In genomic region chr1:167564592-167564991, GRCh38 we compare ENCODE assay signal across 15 cellular contexts. TPM values are rescaled to one million over a fixed set of nuclear protein-coding genes. Genes with fewer than 3 reads are reported as not detected.
DNase-seq lines count a peak whose midpoint lies in the region; ATAC-seq, FAIRE-seq and TF ChIP-seq lines count a peak whose summit lies in the region.
"Had no signal": no experiment of that assay in that cellular context is flagged by ENCODE, and none has a peak within 500 bp of the region (broad histone marks: within the 10 kb centered on the region; RNA-seq: fewer than 3 reads in every experiment).

No MANE protein-coding gene starts in this region.

- H4K20me1 ChIP-seq in SK-N-SH (ENCODE audit: insufficient read depth), result no peaks in the 10 kb centered on the region
- H4K20me1 ChIP-seq in K562 (replicated peaks; ENCODE audit: control insufficient read depth, insufficient read depth, low read length), result no peaks in the 10 kb centered on the region

- POLR2A ChIA-PET in SK-N-SH (lab: Yijun Ruan, JAX) (interaction anchor here (1.6 kb wide), 1 partner anchor 11 kb away, joined by 6 read pairs; the partner anchor contains the start of gene CREG1), K562 (lab: Yijun Ruan, JAX) (interaction anchor here (0.6 to 4.6 kb wide), 21 partner anchors 9 to 661 kb away, joined by 3 to 42 read pairs (median 5); partner anchors contain the start of genes CREG1, POU2F1 and SFT2D2)

- H3K27ac ChIP-seq in SK-N-SH (ENCODE audit: low read depth in 2 of 2, low read length in 1 of 2) (no peak overlapping the region), K562 (ENCODE audit: extremely low read depth, low read depth, low read length) (no peak overlapping the region)
- H3K27ac ChIP-seq: Peyer's patch had no signal

- H3K9me2 ChIP-seq in SK-N-SH, result no peaks in the 10 kb centered on the region

- BruUV-seq in K562 (replicated peaks; lab: Mats Ljungman, UMichigan), result no TSS peak

- in situ Hi-C loops in K562 (cut with MboI), result no loop called here

- no peaks in the 10 kb centered on the region for H3K9me1 ChIP-seq in K562 (ENCODE audit: control insufficient read depth, insufficient read depth, low read length)

- ATAC-seq in SK-N-SH treated with all-trans-retinoic acid at 6 μM for 48 hours (peak; percentile 41; the same call in 1 of the 3 replicates), K562 (peak; percentile 80), sciatic nerve (peak; percentile 37), GM18870 (IDR thresholded peaks at IDR 0.05; ENCODE audit: unreplicated experiment) (no peak), GM19397 (IDR thresholded peaks at IDR 0.05; ENCODE audit: unreplicated experiment) (no peak)

- H3K36me3 ChIP-seq in SK-N-SH (replicated peaks in 1 of 2; ENCODE audit: control insufficient read depth in 1 of 2, insufficient read depth in 2 of 2, low read length in 1 of 2) (no peaks in the 10 kb centered on the region), K562 (ENCODE audit: control insufficient read depth, insufficient read depth, low read length) (no peaks in the 10 kb centered on the region)
- H3K36me3 ChIP-seq: Peyer's patch, transverse colon had no signal

- TF ChIP-seq EP300 in SK-N-SH (IDR thresholded peaks at IDR 0.05; ENCODE audit: borderline replicate concordance in 1 of 2, low read depth in 1 of 2, low read length in 1 of 2), result no peak
- TF ChIP-seq EP300 in K562 (IDR thresholded peaks at IDR 0.05; ENCODE audit: low read length), result peak; percentile 29; the same call in 1 of the 2 replicates

- CTCF ChIA-PET in SK-N-SH (lab: Yijun Ruan, JAX), result interaction anchor here (1.0 to 5.2 kb wide), 7 partner anchors 9 to 296 kb away, joined by 3 to 34 read pairs (median 6); partner anchors contain the start of gene CREG1
- CTCF ChIA-PET in K562 (lab: Yijun Ruan, JAX; ENCODE audit: low intra/inter-chr PET ratio), result no interaction called here

- FAIRE-seq in K562 (lab: Jason Lieb, UNC), result no peak

- H3K27me3 ChIP-seq in SK-N-SH (ENCODE audit: insufficient read depth) (no peaks in the 10 kb centered on the region), K562 (ENCODE audit: control insufficient read depth in 2 of 2, insufficient read depth in 2 of 2, low read length in 2 of 2) (no peaks in the 10 kb centered on the region)
- H3K27me3 ChIP-seq: Peyer's patch, transverse colon had no signal

- intact Hi-C loops in K562 (cut with micrococcal nuclease), result no loop called here
- intact Hi-C loops in sciatic nerve (cut with DNase I), result no loop called here

- H3K4me3 ChIP-seq in SK-N-SH (ENCODE audit: low read depth in 2 of 2, low read length in 1 of 2), result no peak overlapping the region
- H3K4me3 ChIP-seq in K562, result no peak overlapping the region
- H3K4me3 ChIP-seq: Peyer's patch, transverse colon had no signal

- H3F3A ChIP-seq in SK-N-SH (replicated peaks; ENCODE audit: insufficient read depth), result no peaks in the 10 kb centered on the region

- TF ChIP-seq POLR2A in K562 (conservative IDR thresholded peaks at IDR 0.05), result no peak

- no peak for TF ChIP-seq CTCF in SK-N-SH (IDR thresholded peaks at IDR 0.05)
- 0 out of 6 replicates have a peak, but pooled peaks of 1 of the 3 experiments have one; percentile 2 for TF ChIP-seq CTCF in K562 (IDR thresholded peaks at IDR 0.05 in 2 of 3, conservative IDR thresholded peaks at IDR 0.05 in 1 of 3; ENCODE audit: insufficient read depth in 2 of 3, low read depth in 1 of 3, low read length in 3 of 3)

- H3K9ac ChIP-seq in SK-N-SH (no peak overlapping the region), K562 (ENCODE audit: insufficient read depth in 1 of 2, low read depth in 2 of 2, low read length in 2 of 2) (peak overlapping the region in 1 of 2 experiments; percentile 26; a peak in 2 of 4 replicates)

- TF ChIP-seq RAD21 in SK-N-SH (IDR thresholded peaks at IDR 0.05; ENCODE audit: low read length) (no peak), K562 (CRISPR knock-in tag; conservative IDR thresholded peaks at IDR 0.05 in 1 of 2, IDR thresholded peaks at IDR 0.05 in 1 of 2) (no peak)

- H3K4me2 ChIP-seq in SK-N-SH (no peak overlapping the region), K562 (ENCODE audit: insufficient read depth, low read length) (peak overlapping the region; percentile 55; the same call in 1 of the 2 replicates)

- 54% methylated on average over 2 of the region's 2 CpGs for WGBS in SK-N-SH (ENCODE audit: low lambda C conversion rate)
- 43% methylated on average over 2 of the region's 2 CpGs for WGBS in K562 (ENCODE audit: insufficient coverage, low coverage, missing lambda C conversion rate)

- H3K79me2 ChIP-seq in SK-N-SH (ENCODE audit: insufficient read depth) (no peaks in the 10 kb centered on the region), K562 (ENCODE audit: control insufficient read depth, insufficient read depth, low read length) (no peaks in the 10 kb centered on the region)

- no peak for DNase-seq in SK-N-SH
- DNase-seq in NCI-H226, result peak; percentile 80
- DNase-seq in K562 (ENCODE audit: extremely low read depth in 1 of 4, low spot score in 3 of 4), result peak in 1 of 4 experiments; percentile 23
- no peak for DNase-seq in sciatic nerve (ENCODE audit: low spot score)
- DNase-seq in NCI-H2227 (lab: John Stamatoyannopoulos, UW; ENCODE audit: unreplicated experiment), result no peak
- DNase-seq: activated effector memory CD4-positive, alpha-beta T cell treated with Interleukin-2 at 50 U/mL for 16 hours; foreskin melanocyte; NCI-H1436; Peyer's patch; transverse colon had no signal

- H3K4me1 ChIP-seq in SK-N-SH (ENCODE audit: control insufficient read depth in 1 of 2, insufficient read depth in 2 of 2, low read depth in 1 of 2, low read length in 1 of 2), result peaks cover 0 to 4% of the 10 kb centered on the region in 2 experiments; a peak in 1 of 4 replicates
- peaks cover 10 to 25% of the 10 kb centered on the region in 2 experiments for H3K4me1 ChIP-seq in K562 (replicated peaks in 1 of 2; ENCODE audit: control insufficient read depth in 2 of 2, insufficient read depth in 2 of 2, low read length in 2 of 2)
- H3K4me1 ChIP-seq: Peyer's patch, transverse colon had no signal

- H3K9me3 ChIP-seq in SK-N-SH (no peaks in the 10 kb centered on the region), K562 (replicated peaks; ENCODE audit: control insufficient read depth, insufficient read depth, low read depth, low read length) (no peaks in the 10 kb centered on the region)
- H3K9me3 ChIP-seq: Peyer's patch, transverse colon had no signal

- H2AFZ ChIP-seq in SK-N-SH (ENCODE audit: low read depth) (no peak overlapping the region), K562 (ENCODE audit: low read depth, low read length) (peak overlapping the region; percentile 24)

TF ChIP-seq in SK-N-SH treated with all-trans-retinoic acid at 6 μM for 48 hours, 23 proteins besides CTCF, POLR2A, EP300 and RAD21 (continues in another document):
- TF ChIP-seq ARNTL (CRISPR knock-in tag; IDR thresholded peaks at IDR 0.05; ENCODE audit: borderline replicate concordance, low read depth), result no peak

TF ChIP-seq in SK-N-SH, 30 proteins besides CTCF, POLR2A, EP300 and RAD21 (continues in another document):
- no peak for TF ChIP-seq RXRA (IDR thresholded peaks at IDR 0.05; ENCODE audit: borderline replicate concordance, low read depth)

RNA-seq across cellular contexts. Expression of gene CREG1, which starts 11.0 kb away (rescaled TPM):
- 26.1 and 37.0 TPM in 2 replicates for polyA plus RNA-seq in SK-N-SH (2012; rRNA removed)
- polyA plus RNA-seq in SK-N-SH (2012; cell fraction: cytosol; rRNA removed), result 40.5 and 46.1 TPM in 2 replicates
- polyA plus RNA-seq in SK-N-SH (2012; cell fraction: nucleus; rRNA removed), result 11.2 and 17.5 TPM in 2 replicates
- 70.1 and 115 TPM in 2 replicates for total RNA-seq in K562 (2011; cell fraction: chromatin; rRNA removed; ENCODE audit: low replicate concordance)
- 141 and 156 TPM in 2 replicates for total RNA-seq in K562 (2011; cell fraction: nucleolus; rRNA removed)
- total RNA-seq in K562 (2011; cell fraction: nucleoplasm; rRNA removed), result 172 and 258 TPM in 2 replicates
- 115 and 139 TPM in 2 replicates for total RNA-seq in K562 (2014; rRNA removed)
- 161 and 179 TPM in 2 replicates for total RNA-seq in K562 (2014; rRNA removed; fragmentation: Illumina TruSeq; extraction: Trizol)
- total RNA-seq in K562 (2015; rRNA removed; fragmentation: Illumina TruSeq; extraction: Trizol), result 164 and 178 TPM in 2 replicates
- 150 and 154 TPM in 2 replicates for total RNA-seq in K562 (2021)
- polyA plus RNA-seq in K562 (2011; rRNA removed), result 272 TPM in 2 replicates
- 152 and 184 TPM in 2 replicates for polyA plus RNA-seq in K562 (2011; cell fraction: cytosol; rRNA removed)
- polyA plus RNA-seq in K562 (2011; cell fraction: nucleus; rRNA removed), result 41.7 and 74.9 TPM in 2 replicates
- polyA plus RNA-seq in K562 (2012), result 137 and 336 TPM in 2 replicates
- 163 and 197 TPM in 2 replicates for polyA plus RNA-seq in K562 (2014; fragmentation: Illumina TruSeq; extraction: Trizol)
- polyA plus RNA-seq in K562 (2014; fragmentation: Nextera tagmentation; extraction: Ambion mirVana), result 10 to 100 TPM; 45.7 to 58.2 TPM
- polyA plus RNA-seq in K562 (2014; rRNA removed), result 176 and 186 TPM in 2 replicates
- polyA minus RNA-seq in K562 (2011; rRNA and poly(A)+ RNA removed), result 101 and 126 TPM in 2 replicates
- 59.4 and 78.2 TPM in 2 replicates for polyA minus RNA-seq in K562 (2011; cell fraction: cytosol; rRNA and poly(A)+ RNA removed)
- 17.5 and 30.3 TPM in 2 replicates for polyA minus RNA-seq in K562 (2011; cell fraction: nucleus; rRNA and poly(A)+ RNA removed)
- 80.8 TPM for total RNA-seq in sciatic nerve

RNA-seq across cellular contexts. Expression of gene CD247, which starts 46.3 kb away (rescaled TPM):
- polyA plus RNA-seq in SK-N-SH (2012; rRNA removed) (0.08 TPM in 1 of 2 replicates, not detected in the other), K562 (2011; rRNA removed) (0.08 and 0.18 TPM in 2 replicates), K562 (2014; fragmentation: Illumina TruSeq; extraction: Trizol) (not detected in 2 replicates), K562 (2014; fragmentation: Nextera tagmentation; extraction: Ambion mirVana) (not detected), K562 (2014; rRNA removed) (0.37 and 0.55 TPM in 2 replicates)
- 0.05 TPM in 1 of 2 replicates, not detected in the other for polyA plus RNA-seq in SK-N-SH (2012; cell fraction: cytosol; rRNA removed)
- 0.04 TPM in 1 of 2 replicates, not detected in the other for polyA plus RNA-seq in SK-N-SH (2012; cell fraction: nucleus; rRNA removed)
- total RNA-seq in K562 (2011; cell fraction: chromatin; rRNA removed; ENCODE audit: low replicate concordance), result 0.44 TPM in 1 of 2 replicates, not detected in the other
- 0.50 and 0.53 TPM in 2 replicates for total RNA-seq in K562 (2011; cell fraction: nucleolus; rRNA removed)
- 0.15 and 0.23 TPM in 2 replicates for total RNA-seq in K562 (2011; cell fraction: nucleoplasm; rRNA removed)
- total RNA-seq in K562 (2014; rRNA removed) (0.12 TPM in 1 of 2 replicates, not detected in the other), K562 (2014; rRNA removed; fragmentation: Illumina TruSeq; extraction: Trizol) (not detected in 2 replicates), K562 (2015; rRNA removed; fragmentation: Illumina TruSeq; extraction: Trizol) (0.18 TPM in 1 of 2 replicates, not detected in the other), K562 (2021) (0.22 and 0.42 TPM in 2 replicates), sciatic nerve (5.2 TPM)
- 0.12 TPM in 1 of 2 replicates, not detected in the other for polyA plus RNA-seq in K562 (2011; cell fraction: cytosol; rRNA removed)
- polyA plus RNA-seq in K562 (2011; cell fraction: nucleus; rRNA removed), result 0.27 and 0.43 TPM in 2 replicates
- polyA plus RNA-seq in K562 (2012), result 0.20 and 0.21 TPM in 2 replicates
- not detected in 2 replicates for polyA minus RNA-seq in K562 (2011; rRNA and poly(A)+ RNA removed)
- polyA minus RNA-seq in K562 (2011; cell fraction: cytosol; rRNA and poly(A)+ RNA removed), result not detected in 2 replicates
- not detected in 2 replicates for polyA minus RNA-seq in K562 (2011; cell fraction: nucleus; rRNA and poly(A)+ RNA removed)
- total RNA-seq: A172, lung microvascular endothelial cell had no signal

Comparison
In these comparisons a context has a peak if more than half of its experiments do, and no peak if none do; other contexts are left out.
1. ATAC-seq: peak in SK-N-SH treated with all-trans-retinoic acid at 6 μM for 48 hours (single experiment), K562 (single experiment) and sciatic nerve (single experiment); none in GM18870 (single experiment) and GM19397 (single experiment).